ENCODE assay signal across 7 cellular contexts in the genomic region with DNA sequence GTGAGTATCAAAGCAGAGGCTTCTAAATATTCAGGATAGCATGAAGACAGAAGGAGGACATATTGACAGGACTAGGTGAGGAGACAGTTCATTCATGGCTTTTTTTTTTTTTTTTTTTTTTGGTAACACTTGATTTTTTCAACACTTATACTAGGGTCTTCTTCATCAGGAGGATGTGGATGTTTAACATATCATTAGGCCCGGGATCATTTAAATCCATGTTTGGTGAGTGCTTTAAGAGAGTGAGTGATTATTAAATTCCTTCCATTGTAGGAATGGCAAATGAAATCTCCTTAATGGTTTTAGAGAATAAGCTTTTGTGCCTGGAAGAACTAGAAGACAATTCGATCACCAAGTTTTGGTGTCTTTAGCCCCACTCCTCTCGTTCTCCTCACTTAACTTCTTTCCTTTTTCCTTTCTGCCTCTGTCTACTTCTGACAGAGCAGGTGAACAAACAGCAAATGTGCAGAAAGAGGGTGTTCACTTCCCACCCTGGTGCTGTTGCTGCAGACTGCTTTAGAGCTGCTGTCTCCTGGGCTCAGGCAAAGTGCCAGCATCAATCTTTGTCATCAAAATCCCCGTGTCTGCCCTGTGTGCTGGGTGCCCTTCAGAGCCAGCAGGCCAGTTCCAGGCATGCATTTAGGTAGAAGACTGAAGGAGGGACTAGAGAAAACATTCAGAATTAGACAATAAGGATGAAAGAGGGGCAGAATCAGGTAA. TPM values are rescaled to one million over a fixed set of nuclear protein-coding genes. Genes with fewer than 3 reads are reported as not detected.
DNase-seq lines count a peak whose midpoint lies in the region; FAIRE-seq and TF ChIP-seq lines count a peak whose summit lies in the region.

No MANE protein-coding gene starts in this region.

- H3K27me3 Mint-ChIP-seq in neural progenitor cell (ENCODE audit: insufficient read depth, low read depth) = peaks cover 2% of the 10 kb centered on the region

- no peak for TF ChIP-seq CTCF in neural progenitor cell (IDR thresholded peaks at IDR 0.05)
- TF ChIP-seq CTCF in GM10266 (IDR thresholded peaks at IDR 0.05; ENCODE audit: control insufficient read depth, insufficient read depth, low read depth, missing control alignments) = no peak

- H3K9me3 Mint-ChIP-seq in neural progenitor cell = no peaks in the 10 kb centered on the region

- peaks cover 10% of the 10 kb centered on the region for H3K4me1 ChIP-seq in neural progenitor cell

- H3K36me3 Mint-ChIP-seq in neural progenitor cell = no peaks in the 10 kb centered on the region

- no peak for FAIRE-seq in urothelium cell line (lab: Jason Lieb, UNC)

- peak overlapping the region; percentile 98 for H2AFZ ChIP-seq in neural progenitor cell (replicated peaks)

- H3K4me3 Mint-ChIP-seq in neural progenitor cell = no peak overlapping the region

- H3K79me2 ChIP-seq in neural progenitor cell (ENCODE audit: low read depth) = no peaks in the 10 kb centered on the region

- peak overlapping the region; percentile 61 for H3K27ac Mint-ChIP-seq in neural progenitor cell

- H3K27me3 ChIP-seq in neural progenitor cell = no peaks in the 10 kb centered on the region

- H3K36me3 ChIP-seq in KOPT-K1 (ENCODE audit: insufficient read depth, low read length) = no peaks in the 10 kb centered on the region
- H3K36me3 ChIP-seq in SK-N-MC (ENCODE audit: insufficient read depth, low read length) = no peaks in the 10 kb centered on the region
- no peaks in the 10 kb centered on the region for H3K36me3 ChIP-seq in neural progenitor cell

- H3K27ac ChIP-seq in KOPT-K1 (ENCODE audit: low read depth, low read length, poor library complexity, severe bottlenecking) (peak overlapping the region; percentile 19), SK-N-MC (peak overlapping the region; percentile 35; the same call in 1 of the 2 replicates), neural progenitor cell (no peak overlapping the region)

- H3K4me2 ChIP-seq in neural progenitor cell = no peak overlapping the region

- H3F3A ChIP-seq in neural progenitor cell (ENCODE audit: low read depth) = peaks cover 18% of the 10 kb centered on the region

- H4K20me1 ChIP-seq in neural progenitor cell (ENCODE audit: low read depth) = no peaks in the 10 kb centered on the region

- H3K4me3 ChIP-seq in SK-N-MC (peak overlapping the region; percentile 43; the same call in 1 of the 2 replicates), neural progenitor cell (no peak overlapping the region)

- DNase-seq in SK-N-MC (ENCODE audit: low read depth, low spot score) (no peak), dermis blood vessel endothelial cell (peak; percentile 49), neural progenitor cell (ENCODE audit: low spot score) (no peak), DMS114 treated with DMSO at 0.1 percent for 48 hours (lab: John Stamatoyannopoulos, UW; ENCODE audit: unreplicated experiment) (no peak), urothelium cell line (ENCODE audit: low spot score) (no peak), GM10266 (ENCODE audit: extremely low spot score) (no peak)

- H3K4me1 Mint-ChIP-seq in neural progenitor cell = peaks cover 22% of the 10 kb centered on the region

- H3K9ac ChIP-seq in SK-N-MC (ENCODE audit: insufficient read length) = no peak overlapping the region
- no peak overlapping the region for H3K9ac ChIP-seq in neural progenitor cell

- no peaks in the 10 kb centered on the region for H3K9me3 ChIP-seq in KOPT-K1 (ENCODE audit: insufficient read depth, low read length, poor library complexity, severe bottlenecking)
- no peaks in the 10 kb centered on the region for H3K9me3 ChIP-seq in SK-N-MC (ENCODE audit: low read depth, low read length)
- no peaks in the 10 kb centered on the region for H3K9me3 ChIP-seq in neural progenitor cell (ENCODE audit: low read depth)

RNA-seq across cellular contexts. Expression of gene RAB11A, which starts 35.6 kb away (rescaled TPM):
- 485 and 795 TPM in 2 replicates for total RNA-seq in dermis blood vessel endothelial cell
- total RNA-seq in neural progenitor cell (ENCODE audit: low replicate concordance) = 261 and 482 TPM in 2 replicates

RNA-seq across cellular contexts. Expression of gene DENND4A, which starts 41.6 kb away (rescaled TPM):
- total RNA-seq in dermis blood vessel endothelial cell (27.6 and 41.5 TPM in 2 replicates), neural progenitor cell (ENCODE audit: low replicate concordance) (3.7 and 4.8 TPM in 2 replicates)
